ENCODE assay signal across 29 cellular contexts in genomic region chr14:93564918-93565317, GRCh38.
"Had no signal": no experiment of that assay in that cellular context is flagged by ENCODE, and none has a peak within 500 bp of the region (broad histone marks: within the 10 kb centered on the region; RNA-seq: fewer than 3 reads in every experiment).

No MANE protein-coding gene starts in this region.

- H3K4me3 ChIP-seq: colonic mucosa, esophagus muscularis mucosa, gastroesophageal sphincter, heart left ventricle, hepatocyte, left ventricle myocardium inferior, lower lobe of right lung, psoas muscle, skin epidermis, spleen, thoracic aorta, tibial nerve, upper lobe of left lung had no signal

- H3K27ac Mint-ChIP-seq: dendritic cell treated with granulocyte-macrophage colony-stimulating factor and Interleukin-4, amounts not matched to agents 40 ng/mL and 50 ng/mL, for 4 days; immature natural killer cell; naive thymus-derived CD8-positive, alpha-beta T cell; nephron progenitor cell; stimulated activated memory B cell treated with anti-CD40 and anti-IgM and Interleukin-4, amounts not matched to agents 10 μg/mL and 1 μg/mL and 100 μg/mL, for 72 hours; stimulated activated naive CD8-positive, alpha-beta T cell treated with anti-CD3 and anti-CD28 coated beads, Interleukin-15, Interleukin-2, amounts not matched to agents 100 ng/mL and 50 ng/mL, for 24 hours had no signal

- H3K4me1 ChIP-seq: colonic mucosa, esophagus muscularis mucosa, foreskin keratinocyte, gastroesophageal sphincter, left ventricle myocardium inferior, lower lobe of right lung, psoas muscle, spleen, tibial nerve, upper lobe of left lung had no signal

- H3K4me1 Mint-ChIP-seq: immature natural killer cell; naive thymus-derived CD8-positive, alpha-beta T cell; stimulated activated memory B cell treated with anti-CD40 and anti-IgM and Interleukin-4, amounts not matched to agents 10 μg/mL and 1 μg/mL and 100 μg/mL, for 72 hours had no signal

- DNase-seq: colonic mucosa; effector CD8-positive, alpha-beta T cell; foreskin keratinocyte; heart left ventricle; immature natural killer cell; islet precursor cell; kidney glomerular epithelial cell; left colon; left ventricle myocardium inferior; lower lobe of right lung; naive thymus-derived CD8-positive, alpha-beta T cell; nephron progenitor cell; nucleus accumbens; psoas muscle; right cardiac atrium; spleen; stimulated activated CD4-positive, alpha-beta T cell treated with anti-CD3 and anti-CD28 coated beads, Interleukin-4, amount 100 ng/mL, for 4 hours; upper lobe of left lung had no signal

- H3K9me3 Mint-ChIP-seq: dendritic cell treated with granulocyte-macrophage colony-stimulating factor and Interleukin-4, amounts not matched to agents 40 ng/mL and 50 ng/mL, for 4 days had no signal

- H3K36me3 ChIP-seq: colonic mucosa, esophagus muscularis mucosa, gastroesophageal sphincter, heart left ventricle, left ventricle myocardium inferior, lower lobe of right lung, spleen, thoracic aorta, tibial nerve, upper lobe of left lung had no signal

- H3K27me3 ChIP-seq: colonic mucosa, esophagus muscularis mucosa, foreskin keratinocyte, gastroesophageal sphincter, heart left ventricle, hepatocyte, spleen, tibial nerve, upper lobe of left lung had no signal

- H2AFZ ChIP-seq: hepatocyte had no signal

- FAIRE-seq: endothelial cell of umbilical vein, urothelium cell line had no signal

- H3K9me3 ChIP-seq: colonic mucosa, esophagus muscularis mucosa, gastroesophageal sphincter, heart left ventricle, left ventricle myocardium inferior, lower lobe of right lung, psoas muscle, spleen, thoracic aorta, tibial nerve, upper lobe of left lung had no signal

- H3K4me2 ChIP-seq: hepatocyte had no signal

- H3K36me3 Mint-ChIP-seq: immature natural killer cell; naive thymus-derived CD8-positive, alpha-beta T cell; stimulated activated memory B cell treated with anti-CD40 and anti-IgM and Interleukin-4, amounts not matched to agents 10 μg/mL and 1 μg/mL and 100 μg/mL, for 72 hours had no signal

- H3K27ac ChIP-seq: colonic mucosa, esophagus muscularis mucosa, foreskin keratinocyte, gastroesophageal sphincter, heart left ventricle, hepatocyte, left ventricle myocardium inferior, lower lobe of right lung, psoas muscle, skin epidermis, spleen, thoracic aorta, tibial nerve, upper lobe of left lung had no signal

- H3K4me3 Mint-ChIP-seq: dendritic cell treated with granulocyte-macrophage colony-stimulating factor and Interleukin-4, amounts not matched to agents 40 ng/mL and 50 ng/mL, for 4 days; immature natural killer cell; naive thymus-derived CD8-positive, alpha-beta T cell; nephron progenitor cell; stimulated activated memory B cell treated with anti-CD40 and anti-IgM and Interleukin-4, amounts not matched to agents 10 μg/mL and 1 μg/mL and 100 μg/mL, for 72 hours; stimulated activated naive CD8-positive, alpha-beta T cell treated with anti-CD3 and anti-CD28 coated beads, Interleukin-15, Interleukin-2, amounts not matched to agents 100 ng/mL and 50 ng/mL, for 24 hours had no signal

- H3K79me2 ChIP-seq: hepatocyte had no signal
